Comparison of ENCODE assay signal across 9 cellular contexts in the genomic region with DNA sequence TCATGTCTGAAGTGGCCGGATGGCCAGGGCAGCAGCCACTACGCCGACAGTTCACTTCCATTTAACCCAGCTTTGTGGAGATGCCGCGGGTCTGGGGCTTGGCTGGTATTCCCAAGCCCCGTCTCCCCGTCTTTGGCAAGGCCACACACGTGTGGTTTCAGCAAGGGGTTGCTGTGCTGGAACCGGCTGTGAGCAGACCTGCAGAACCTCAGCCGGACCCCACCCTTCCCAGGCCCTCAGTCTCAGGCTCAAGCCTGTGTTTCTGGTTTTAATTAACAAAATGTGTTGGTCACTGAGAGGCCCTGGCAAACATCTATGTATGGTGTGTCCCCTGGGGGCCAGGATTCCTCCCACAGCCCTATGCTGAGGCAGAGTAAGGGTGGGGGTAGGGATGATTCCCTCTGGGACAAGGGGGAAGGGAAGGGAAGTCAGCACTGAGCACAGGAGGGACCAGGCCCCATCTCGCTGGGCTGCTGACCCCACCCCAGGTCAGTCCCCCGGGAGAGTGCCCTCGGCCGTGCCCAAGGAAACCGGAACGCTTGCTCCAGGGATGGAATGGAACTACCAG. TPM values are rescaled to one million over a fixed set of nuclear protein-coding genes. Genes with fewer than 3 reads are reported as not detected.
DNase-seq lines count a peak whose midpoint lies in the region; ATAC-seq and TF ChIP-seq lines count a peak whose summit lies in the region.
"Had no signal": no experiment of that assay in that cellular context is flagged by ENCODE, and none has a peak within 500 bp of the region (broad histone marks: within the 10 kb centered on the region; RNA-seq: fewer than 3 reads in every experiment).

No MANE protein-coding gene starts in this region.

- peaks cover 56% of the 10 kb centered on the region for H4K20me1 ChIP-seq in IMR-90 (ENCODE audit: insufficient read depth, low read length)

- WGBS in IMR-90 (ENCODE audit: extremely low coverage in 2 of 2, insufficient read length in 1 of 2), 2 experiments = 74% methylated on average over 13 of the region's 16 CpGs; no CpG with 5 or more reads in 1 of the 2 experiments
- 66 to 72% methylated on average over 16 of the region's 16 CpGs for WGBS in esophagus squamous epithelium, 2 donors

- peak overlapping the region; percentile 89 to 93 for H3K27ac Mint-ChIP-seq in natural killer cell

- H3K4me1 ChIP-seq in IMR-90 (ENCODE audit: control insufficient read depth, insufficient read depth, low read length) (peaks cover 51% of the 10 kb centered on the region), esophagus squamous epithelium (peaks cover 54 to 99% (median 57%) of the 10 kb centered on the region in 3 donors), upper lobe of right lung (peaks cover 51% of the 10 kb centered on the region)

- peak overlapping the region; percentile 89 for H3K4me3 Mint-ChIP-seq in natural killer cell

- no peak overlapping the region for H2AFZ ChIP-seq in IMR-90 (replicated peaks; ENCODE audit: low read length, poor library complexity)

- peak overlapping the region; percentile 1; the same call in 1 of the 2 replicates for H2AK5ac ChIP-seq in IMR-90 (ENCODE audit: low read depth, low read length)

- H2BK120ac ChIP-seq in IMR-90 (ENCODE audit: low read depth, low read length) = 0 out of 2 replicates have a peak overlapping the region, but pooled peaks have one; percentile 1

- intact Hi-C loops in IMR-90 (cut with micrococcal nuclease) = no loop called here
- intact Hi-C loops in esophagus squamous epithelium (cut with DNase I) = no loop called here
- intact Hi-C loops in natural killer cell (cut with micrococcal nuclease) = loop anchor here (2.0 to 5.0 kb wide), 2 partner anchors 19 to 43 kb away; no protein-coding TSS in a partner anchor
- intact Hi-C loops in upper lobe of right lung (cut with DNase I) = no loop called here

- in situ Hi-C loops in IMR-90 (cut with MboI; ENCODE audit: low sequenced_read_pairs) = no loop called here

- TF ChIP-seq CTCF in IMR-90 (conservative IDR thresholded peaks at IDR 0.05; ENCODE audit: low read depth, low read length) (no peak), esophagus squamous epithelium (IDR thresholded peaks at IDR 0.05) (no peak), natural killer cell (IDR thresholded peaks at IDR 0.05) (no peak), upper lobe of right lung (IDR thresholded peaks at IDR 0.05) (no peak)

- no peak for DNase-seq in IMR-90
- DNase-seq in esophagus squamous epithelium (lab: John Stamatoyannopoulos, UW) = no peak
- DNase-seq in natural killer cell = no peak
- peak; percentile 44 for DNase-seq in upper lobe of right lung
- DNase-seq in foreskin melanocyte = no peak
- DNase-seq in SKM-1 treated with dmso at 0.1 percent for 144 hours (lab: John Stamatoyannopoulos, UW; ENCODE audit: unreplicated experiment) = no peak
- DNase-seq: NCI-H446 treated with DMSO at 0.1 percent for 48 hours, retina had no signal

- H3K9me3 ChIP-seq in IMR-90 (ENCODE audit: control insufficient read depth, insufficient read depth, low read length) = no peaks in the 10 kb centered on the region
- H3K9me3 ChIP-seq in esophagus squamous epithelium = no peaks in the 10 kb centered on the region
- H3K9me3 ChIP-seq in upper lobe of right lung = no peaks in the 10 kb centered on the region

- no peaks in the 10 kb centered on the region for H3K9me3 Mint-ChIP-seq in natural killer cell

- H4K5ac ChIP-seq in IMR-90 (ENCODE audit: low read depth, low read length) = peak overlapping the region; percentile 69

- H3K79me1 ChIP-seq in IMR-90 (ENCODE audit: low read depth in 1 of 2, low read length in 2 of 2) = peaks cover 55 to 94% of the 10 kb centered on the region in 2 experiments

- dilution Hi-C loops in IMR-90 (cut with HindIII; ENCODE audit: low sequenced_read_pairs, unreplicated experiment) = no loop called here

- H2BK15ac ChIP-seq in IMR-90 (ENCODE audit: low read depth, low read length) = no peak overlapping the region

- H3K27me3 ChIP-seq in IMR-90 (ENCODE audit: control insufficient read depth, insufficient read depth, low read length) (no peaks in the 10 kb centered on the region), esophagus squamous epithelium (no peaks in the 10 kb centered on the region), upper lobe of right lung (no peaks in the 10 kb centered on the region)

- H3K4me2 ChIP-seq in IMR-90 (ENCODE audit: low read depth, low read length) = peak overlapping the region; percentile 12

- peaks cover 4% of the 10 kb centered on the region for H3K36me3 ChIP-seq in IMR-90 (ENCODE audit: control insufficient read depth, insufficient read depth, low read length)
- H3K36me3 ChIP-seq in esophagus squamous epithelium = peaks cover 0 to 19% (median 0%) of the 10 kb centered on the region in 3 donors
- H3K36me3 ChIP-seq in upper lobe of right lung = no peaks in the 10 kb centered on the region

- no peak overlapping the region for H3K9ac ChIP-seq in IMR-90 (ENCODE audit: low read depth, low read length)

- ATAC-seq in IMR-90 (ENCODE audit: low read depth) = no peak
- ATAC-seq in natural killer cell = no peak
- no peak for ATAC-seq in upper lobe of right lung
- no peak for ATAC-seq in HG03097 (IDR thresholded peaks at IDR 0.05; ENCODE audit: low FRiP score, unreplicated experiment)

- H3K23ac ChIP-seq in IMR-90 (ENCODE audit: low read depth, low read length) = peak overlapping the region; percentile 0; the same call in 1 of the 2 replicates

- H3K4me1 Mint-ChIP-seq in natural killer cell = peaks cover 73 to 91% of the 10 kb centered on the region in 2 donors

- peaks cover 29% of the 10 kb centered on the region for H3K9me1 ChIP-seq in IMR-90 (ENCODE audit: insufficient read depth, low read length)

- peak overlapping the region; percentile 72; the same call in 1 of the 2 replicates for H3K4ac ChIP-seq in IMR-90 (ENCODE audit: low read depth, low read length)

- CTCF ChIA-PET in IMR-90 (lab: Yijun Ruan, JAX) = interaction anchor here (1.1 kb wide), 1 partner anchor 65 kb away, joined by 3 read pairs; no protein-coding TSS in a partner anchor

- no peak overlapping the region; the same call in 1 of the 2 replicates for H3K18ac ChIP-seq in IMR-90 (ENCODE audit: low read depth, low read length)

- H2BK20ac ChIP-seq in IMR-90 (ENCODE audit: low read depth, low read length) = no peak overlapping the region

- TF ChIP-seq POLR2A in IMR-90 (IDR thresholded peaks at IDR 0.05; ENCODE audit: low read depth, low read length) = no peak
- TF ChIP-seq POLR2A in esophagus squamous epithelium (IDR thresholded peaks at IDR 0.05) = no peak

- H4K91ac ChIP-seq in IMR-90 (ENCODE audit: insufficient read depth, low read depth, low read length) = 0 out of 2 replicates have a peak overlapping the region, but pooled peaks have one; percentile 1

- no peak overlapping the region for H3K56ac ChIP-seq in IMR-90 (ENCODE audit: extremely low read depth, insufficient read depth, low read length)

- no peaks in the 10 kb centered on the region for H3K36me3 Mint-ChIP-seq in natural killer cell

- no peaks in the 10 kb centered on the region for H3K27me3 Mint-ChIP-seq in natural killer cell (ENCODE audit: low read depth in 2 of 2)

- POLR2A ChIA-PET in IMR-90 (lab: Charles Lee; ENCODE audit: unreplicated experiment) = no interaction called here

- no peak overlapping the region for H3K4me3 ChIP-seq in IMR-90 (ENCODE audit: insufficient read depth, low read depth, low read length)
- H3K4me3 ChIP-seq in esophagus squamous epithelium = peak overlapping the region in 2 of 4 donors; percentile 21 to 44
- H3K4me3 ChIP-seq in upper lobe of right lung = no peak overlapping the region

- peak overlapping the region; percentile 40 for H2BK5ac ChIP-seq in IMR-90 (ENCODE audit: low read depth, low read length, poor library complexity, severe bottlenecking)

- H3K27ac ChIP-seq in IMR-90 (ENCODE audit: insufficient read depth, low read length) = peak overlapping the region; percentile 16; the same call in 1 of the 2 replicates
- peak overlapping the region; percentile 55 to 86 (median 83) for H3K27ac ChIP-seq in esophagus squamous epithelium
- peak overlapping the region; percentile 47 for H3K27ac ChIP-seq in upper lobe of right lung

- H2AK9ac ChIP-seq in IMR-90 (replicated peaks; ENCODE audit: low read depth, low read length, poor library complexity) = peak overlapping the region; percentile 10

- BruUV-seq in IMR-90 (replicated peaks; lab: Mats Ljungman, UMichigan) = no TSS peak

- no peak for TF ChIP-seq RAD21 in IMR-90 (IDR thresholded peaks at IDR 0.05; ENCODE audit: low read length)

- peak overlapping the region; percentile 10; the same call in 1 of the 2 replicates for H3K14ac ChIP-seq in IMR-90 (replicated peaks; ENCODE audit: low read depth, low read length)

- peak overlapping the region in 1 of 2 experiments; percentile 23; a peak in 2 of 4 replicates for H4K8ac ChIP-seq in IMR-90 (ENCODE audit: low read depth in 2 of 2, low read length in 2 of 2)

TF ChIP-seq in IMR-90, 13 proteins besides CTCF, POLR2A, EP300 and RAD21 (continues in another document):
- TF ChIP-seq CHD1 (IDR thresholded peaks at IDR 0.05; ENCODE audit: low read depth, low read length) = no peak
- TF ChIP-seq FOS (IDR thresholded peaks at IDR 0.05; ENCODE audit: low read depth, low read length) = no peak
- no peak for TF ChIP-seq BHLHE40 (IDR thresholded peaks at IDR 0.05; ENCODE audit: low read depth, low read length)
- TF ChIP-seq, protein P1, sequence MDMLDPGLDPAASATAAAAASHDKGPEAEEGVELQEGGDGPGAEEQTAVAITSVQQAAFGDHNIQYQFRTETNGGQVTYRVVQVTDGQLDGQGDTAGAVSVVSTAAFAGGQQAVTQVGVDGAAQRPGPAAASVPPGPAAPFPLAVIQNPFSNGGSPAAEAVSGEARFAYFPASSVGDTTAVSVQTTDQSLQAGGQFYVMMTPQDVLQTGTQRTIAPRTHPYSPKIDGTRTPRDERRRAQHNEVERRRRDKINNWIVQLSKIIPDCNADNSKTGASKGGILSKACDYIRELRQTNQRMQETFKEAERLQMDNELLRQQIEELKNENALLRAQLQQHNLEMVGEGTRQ (IDR thresholded peaks at IDR 0.05; ENCODE audit: low read depth, low read length) = no peak
- TF ChIP-seq RCOR1 (IDR thresholded peaks at IDR 0.05; ENCODE audit: insufficient replicate concordance, low read length) = no peak
- no peak for TF ChIP-seq MAZ (IDR thresholded peaks at IDR 0.05; ENCODE audit: borderline replicate concordance, low read depth, low read length)
- no peak for TF ChIP-seq SMC3 (IDR thresholded peaks at IDR 0.05; ENCODE audit: low read depth, low read length)

RNA-seq across cellular contexts. Expression of a gene that starts 9.3 kb away (rescaled TPM):
- 14.4 and 14.9 TPM in 2 replicates for total RNA-seq in IMR-90 (2012; rRNA removed)
- 22.3 and 24.1 TPM in 2 replicates for polyA plus RNA-seq in IMR-90 (2012; rRNA removed)
- polyA plus RNA-seq in IMR-90 (2012; cell fraction: cytosol; rRNA removed) = 14.5 and 18.6 TPM in 2 replicates
- polyA plus RNA-seq in IMR-90 (2012; cell fraction: nucleus; rRNA removed; ENCODE audit: low replicate concordance) = 66.7 and 137 TPM in 2 replicates
- total RNA-seq in esophagus squamous epithelium = 10 to 100 TPM; 11.9 to 30.9 (median 17.9) TPM
- 100 to 1,000 TPM; 375 to 522 (median 377) TPM for total RNA-seq in natural killer cell
- 52.6 TPM for total RNA-seq in upper lobe of right lung

Comparison
In these comparisons a context has a peak if more than half of its experiments do, and no peak if none do; other contexts are left out.
1. H3K27ac ChIP-seq: peak in every context shown above with its lines; median percentile 83 in esophagus squamous epithelium; 47 in upper lobe of right lung; 16 in IMR-90.